ENCODE assay signal across 12 cellular contexts in the genomic region with DNA sequence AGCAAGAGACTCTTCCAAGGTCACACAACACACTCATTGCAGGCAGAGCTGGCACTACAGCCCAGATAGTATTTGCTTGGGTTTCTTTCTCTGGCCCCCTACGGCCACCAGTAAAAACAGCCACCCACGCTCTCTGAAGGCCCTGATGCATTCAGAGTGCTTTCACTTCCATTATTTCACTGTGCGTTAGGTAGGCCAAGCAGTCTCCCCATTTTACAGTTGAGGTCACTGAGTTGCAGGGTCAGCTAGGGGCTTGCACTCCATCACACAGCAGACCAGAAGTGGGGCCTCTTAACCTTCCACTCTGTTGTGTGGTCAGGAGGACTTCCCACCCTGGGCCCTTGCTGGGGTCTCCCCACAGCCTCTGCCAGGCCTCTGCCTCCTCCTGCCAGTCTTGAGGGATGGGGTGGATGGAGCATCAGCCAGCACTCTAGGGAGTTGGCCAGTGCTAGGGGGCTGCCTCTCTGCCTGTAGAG. TPM values are rescaled to one million over a fixed set of nuclear protein-coding genes. Genes with fewer than 3 reads are reported as not detected.
DNase-seq lines count a peak whose midpoint lies in the region; ATAC-seq, FAIRE-seq and TF ChIP-seq lines count a peak whose summit lies in the region.
"Had no signal": no experiment of that assay in that cellular context is flagged by ENCODE, and none has a peak within 500 bp of the region (broad histone marks: within the 10 kb centered on the region; RNA-seq: fewer than 3 reads in every experiment).

No MANE protein-coding gene starts in this region.

- H3K27me3 Mint-ChIP-seq in activated CD8-positive, alpha-beta memory T cell treated with anti-CD3 and anti-CD28 coated beads, Interleukin-2, amount 10 ng/mL, durations not matched to agents 7 days and 5 days, result no peaks in the 10 kb centered on the region
- peaks cover 45 to 53% (median 49%) of the 10 kb centered on the region in 3 donors for H3K27me3 Mint-ChIP-seq in CD14-positive monocyte (ENCODE audit: low read depth in 3 of 3)

- peaks cover 41% of the 10 kb centered on the region for H3K36me3 Mint-ChIP-seq in activated CD8-positive, alpha-beta memory T cell treated with anti-CD3 and anti-CD28 coated beads, Interleukin-2, amount 10 ng/mL, durations not matched to agents 7 days and 5 days
- peaks cover 76% of the 10 kb centered on the region for H3K36me3 Mint-ChIP-seq in stimulated activated effector memory CD8-positive, alpha-beta T cell treated with anti-CD3 and anti-CD28 coated beads, Interleukin-12 subunit alpha, Interleukin-12 subunit beta, amount 100 ng/mL, for 72 hours
- H3K36me3 Mint-ChIP-seq in CD14-positive monocyte, result peaks cover 2 to 7% of the 10 kb centered on the region in 2 donors
- H3K36me3 Mint-ChIP-seq: WTC11 had no signal

- FAIRE-seq in RCC 7860 (lab: Jason Lieb, UNC), result no peak

- ATAC-seq in HG02623 (IDR thresholded peaks at IDR 0.05; ENCODE audit: unreplicated experiment), result peak; percentile 41
- peak; percentile 17 for ATAC-seq in activated CD8-positive, alpha-beta memory T cell treated with anti-CD3 and anti-CD28 coated beads, Interleukin-2, amount 10 ng/mL, durations not matched to agents 7 days and 5 days
- peak; percentile 45 for ATAC-seq in stimulated activated effector memory CD8-positive, alpha-beta T cell treated with anti-CD3 and anti-CD28 coated beads, Interleukin-12 subunit alpha, Interleukin-12 subunit beta, amount 100 ng/mL, for 72 hours
- ATAC-seq: WTC11 had no signal

- DNase-seq in activated CD4-positive, alpha-beta T cell treated with anti-CD3 and anti-CD28 coated beads for 1 hour, result peak; percentile 8
- DNase-seq in activated CD4-positive, alpha-beta T cell treated with anti-CD3 and anti-CD28 coated beads, Interleukin-2, amount 50 U/mL, for 1 hour, result no peak
- DNase-seq in activated CD8-positive, alpha-beta memory T cell treated with anti-CD3 and anti-CD28 coated beads, Interleukin-2, amount 10 ng/mL, durations not matched to agents 7 days and 5 days, result peak; percentile 70
- peak; percentile 11 to 73 for DNase-seq in stimulated activated effector memory CD8-positive, alpha-beta T cell treated with anti-CD3 and anti-CD28 coated beads, Interleukin-12 subunit alpha, Interleukin-12 subunit beta, amount 100 ng/mL, for 72 hours (ENCODE audit: low spot score in 2 of 2)
- DNase-seq in CD14-positive monocyte (ENCODE audit: low spot score), result no peak
- DNase-seq in RCC 7860 (ENCODE audit: low spot score), result no peak
- no peak for DNase-seq in stimulated activated naive CD4-positive, alpha-beta T cell (lab: John Stamatoyannopoulos, UW)
- DNase-seq: dermis blood vessel endothelial cell, NCI-H1417 treated with DMSO at 0.1 percent for 48 hours had no signal

- peaks cover 60% of the 10 kb centered on the region for H3K4me1 Mint-ChIP-seq in activated CD8-positive, alpha-beta memory T cell treated with anti-CD3 and anti-CD28 coated beads, Interleukin-2, amount 10 ng/mL, durations not matched to agents 7 days and 5 days
- H3K4me1 Mint-ChIP-seq in stimulated activated effector memory CD8-positive, alpha-beta T cell treated with anti-CD3 and anti-CD28 coated beads, Interleukin-12 subunit alpha, Interleukin-12 subunit beta, amount 100 ng/mL, for 72 hours, result peaks cover 57% of the 10 kb centered on the region
- H3K4me1 Mint-ChIP-seq in CD14-positive monocyte, result peaks cover 12% of the 10 kb centered on the region

- no peak for TF ChIP-seq CTCF in CD14-positive monocyte (IDR thresholded peaks at IDR 0.05)

- peak overlapping the region; percentile 99 for H3K27ac Mint-ChIP-seq in activated CD8-positive, alpha-beta memory T cell treated with anti-CD3 and anti-CD28 coated beads, Interleukin-2, amount 10 ng/mL, durations not matched to agents 7 days and 5 days
- H3K27ac Mint-ChIP-seq in stimulated activated effector memory CD8-positive, alpha-beta T cell treated with anti-CD3 and anti-CD28 coated beads, Interleukin-12 subunit alpha, Interleukin-12 subunit beta, amount 100 ng/mL, for 72 hours, result peak overlapping the region; percentile 98
- H3K27ac Mint-ChIP-seq in CD14-positive monocyte, result no peak overlapping the region
- H3K27ac Mint-ChIP-seq: WTC11 had no signal

- H3K4me3 Mint-ChIP-seq in activated CD8-positive, alpha-beta memory T cell treated with anti-CD3 and anti-CD28 coated beads, Interleukin-2, amount 10 ng/mL, durations not matched to agents 7 days and 5 days, result peak overlapping the region; percentile 93
- peak overlapping the region; percentile 99 for H3K4me3 Mint-ChIP-seq in stimulated activated effector memory CD8-positive, alpha-beta T cell treated with anti-CD3 and anti-CD28 coated beads, Interleukin-12 subunit alpha, Interleukin-12 subunit beta, amount 100 ng/mL, for 72 hours
- H3K4me3 Mint-ChIP-seq in CD14-positive monocyte, result peak overlapping the region in 1 of 2 donors; percentile 74
- H3K4me3 Mint-ChIP-seq: WTC11 had no signal

- intact Hi-C loops in CD14-positive monocyte (cut with micrococcal nuclease), result no loop called here

- no peaks in the 10 kb centered on the region for H3K9me3 Mint-ChIP-seq in activated CD8-positive, alpha-beta memory T cell treated with anti-CD3 and anti-CD28 coated beads, Interleukin-2, amount 10 ng/mL, durations not matched to agents 7 days and 5 days (ENCODE audit: low read depth)
- H3K9me3 Mint-ChIP-seq in stimulated activated effector memory CD8-positive, alpha-beta T cell treated with anti-CD3 and anti-CD28 coated beads, Interleukin-12 subunit alpha, Interleukin-12 subunit beta, amount 100 ng/mL, for 72 hours, result no peaks in the 10 kb centered on the region
- H3K9me3 Mint-ChIP-seq in CD14-positive monocyte, result peaks cover 0 to 16% (median 3%) of the 10 kb centered on the region in 7 donors
- H3K9me3 Mint-ChIP-seq: WTC11 had no signal

- CTCF ChIA-PET in activated CD8-positive, alpha-beta memory T cell treated with anti-CD3 and anti-CD28 coated beads, Interleukin-2, amount 10 ng/mL, durations not matched to agents 7 days and 5 days (lab: Charles Lee), result interaction anchor here (1.0 to 10.6 kb wide), 6 partner anchors 11 to 236 kb away, joined by 3 to 263 read pairs (median 10); partner anchors contain the start of gene CDK5RAP3

RNA-seq across cellular contexts. Expression of gene TBX21, which starts 2.5 kb away (rescaled TPM):
- 10 to 100 TPM; 59.0 to 68.4 TPM for total RNA-seq in activated CD8-positive, alpha-beta memory T cell treated with anti-CD3 and anti-CD28 coated beads, Interleukin-2, amount 10 ng/mL, durations not matched to agents 7 days and 5 days
- under 1 TPM; 0.13 to 0.16 TPM for polyA plus RNA-seq in CD14-positive monocyte
- total RNA-seq: dermis blood vessel endothelial cell, kidney epithelial cell had no signal

RNA-seq across cellular contexts. Expression of gene TBKBP1, which starts 41.6 kb away (rescaled TPM):
- 1 to 10 TPM; 2.6 to 3.0 TPM for total RNA-seq in activated CD8-positive, alpha-beta memory T cell treated with anti-CD3 and anti-CD28 coated beads, Interleukin-2, amount 10 ng/mL, durations not matched to agents 7 days and 5 days
- polyA plus RNA-seq in CD14-positive monocyte, result under 1 TPM; 0.22 to 0.45 TPM

Comparison
In these comparisons a context has a peak if more than half of its experiments do, and no peak if none do; other contexts are left out.
1. DNase-seq: peak in activated CD4-positive, alpha-beta T cell treated with anti-CD3 and anti-CD28 coated beads for 1 hour (single experiment), activated CD8-positive, alpha-beta memory T cell treated with anti-CD3 and anti-CD28 coated beads, Interleukin-2, amount 10 ng/mL, durations not matched to agents 7 days and 5 days (single experiment) and stimulated activated effector memory CD8-positive, alpha-beta T cell treated with anti-CD3 and anti-CD28 coated beads, Interleukin-12 subunit alpha, Interleukin-12 subunit beta, amount 100 ng/mL, for 72 hours (2 of 2); none in activated CD4-positive, alpha-beta T cell treated with anti-CD3 and anti-CD28 coated beads, Interleukin-2, amount 50 U/mL, for 1 hour (single experiment), CD14-positive monocyte (single experiment), RCC 7860 (single experiment) and stimulated activated naive CD4-positive, alpha-beta T cell (0 of 6).
2. H3K27ac Mint-ChIP-seq: peak in activated CD8-positive, alpha-beta memory T cell treated with anti-CD3 and anti-CD28 coated beads, Interleukin-2, amount 10 ng/mL, durations not matched to agents 7 days and 5 days (single experiment) and stimulated activated effector memory CD8-positive, alpha-beta T cell treated with anti-CD3 and anti-CD28 coated beads, Interleukin-12 subunit alpha, Interleukin-12 subunit beta, amount 100 ng/mL, for 72 hours (single experiment); none in CD14-positive monocyte (0 of 7).
3. Peak in every context shown above with its lines, with median percentiles within 50 percentile points of each other: ATAC-seq.